Comparison of ENCODE assay signal across 8 cellular contexts in the genomic region with DNA sequence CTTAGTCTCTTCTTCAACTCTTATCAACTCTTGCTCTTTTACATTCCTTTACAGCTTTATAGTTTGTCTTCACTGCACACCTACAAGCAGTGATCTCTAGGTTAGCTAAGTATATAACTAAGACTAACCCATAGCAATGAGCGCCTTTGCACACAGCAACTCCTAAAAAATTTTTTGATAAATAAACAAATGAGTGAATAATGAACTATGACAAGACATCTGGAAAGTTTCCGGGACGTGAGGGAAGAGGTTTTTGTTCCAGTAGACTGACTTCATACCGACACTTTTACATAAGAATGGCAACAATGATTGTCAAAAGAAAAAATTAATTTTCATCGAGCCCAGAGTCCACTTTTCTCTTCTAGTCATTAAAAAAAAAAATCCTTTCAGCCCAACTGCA.
DNase-seq lines count a peak whose midpoint lies in the region; ATAC-seq and TF ChIP-seq lines count a peak whose summit lies in the region.

No MANE protein-coding gene starts in this region.

- no peaks in the 10 kb centered on the region for H3K36me3 Mint-ChIP-seq in progenitor cell of endocrine pancreas (ENCODE audit: insufficient read depth)

- H3K9me3 ChIP-seq in SJCRH30 (replicated peaks) (no peaks in the 10 kb centered on the region), esophagus squamous epithelium (no peaks in the 10 kb centered on the region)

- WGBS in esophagus squamous epithelium, 2 donors: 5 to 13% methylated on average over 5 of the region's 5 CpGs

- peak overlapping the region; percentile 93 for H3K4me3 Mint-ChIP-seq in progenitor cell of endocrine pancreas (ENCODE audit: low read depth)

- ATAC-seq in HG03378 (IDR thresholded peaks at IDR 0.05; ENCODE audit: unreplicated experiment) (no peak), HG02571 (IDR thresholded peaks at IDR 0.05; ENCODE audit: unreplicated experiment) (no peak), GM18909 (IDR thresholded peaks at IDR 0.05; ENCODE audit: poor library complexity, unreplicated experiment) (no peak)

- DNase-seq in EH (ENCODE audit: low read depth) (peak; percentile 54), SJCRH30 (no peak), esophagus squamous epithelium (lab: John Stamatoyannopoulos, UW) (no peak), progenitor cell of endocrine pancreas (ENCODE audit: low spot score, unreplicated experiment) (no peak), anterior cingulate cortex (lab: John Stamatoyannopoulos, UW) (no peak)

- no peaks in the 10 kb centered on the region for H3K9me3 Mint-ChIP-seq in progenitor cell of endocrine pancreas (ENCODE audit: low read depth)

- H3K27ac Mint-ChIP-seq in progenitor cell of endocrine pancreas: peak overlapping the region; percentile 97

- TF ChIP-seq CTCF in esophagus squamous epithelium (IDR thresholded peaks at IDR 0.05): no peak
- TF ChIP-seq CTCF in progenitor cell of endocrine pancreas (IDR thresholded peaks at IDR 0.05; ENCODE audit: unreplicated experiment): no peak

- no peaks in the 10 kb centered on the region for H3K4me1 ChIP-seq in SJCRH30
- peaks cover 7 to 20% (median 7%) of the 10 kb centered on the region in 3 donors for H3K4me1 ChIP-seq in esophagus squamous epithelium

- no peak overlapping the region; the same call in 1 of the 2 replicates for H3K27ac ChIP-seq in SJCRH30
- peak overlapping the region; percentile 82 to 90 (median 90) for H3K27ac ChIP-seq in esophagus squamous epithelium

- H3K4me1 Mint-ChIP-seq in progenitor cell of endocrine pancreas (ENCODE audit: low read depth): peaks cover 16% of the 10 kb centered on the region

- TF ChIP-seq POLR2A in esophagus squamous epithelium (IDR thresholded peaks at IDR 0.05): no peak

- no peaks in the 10 kb centered on the region for H3K27me3 Mint-ChIP-seq in progenitor cell of endocrine pancreas

- peak overlapping the region; percentile 66 for H3K4me3 ChIP-seq in SJCRH30
- peak overlapping the region; percentile 55 to 74 (median 64) for H3K4me3 ChIP-seq in esophagus squamous epithelium

- no peaks in the 10 kb centered on the region for H3K36me3 ChIP-seq in SJCRH30
- peaks cover 0 to 4% (median 0%) of the 10 kb centered on the region in 3 donors for H3K36me3 ChIP-seq in esophagus squamous epithelium

- intact Hi-C loops in esophagus squamous epithelium (cut with DNase I): no loop called here

- no peaks in the 10 kb centered on the region for H3K27me3 ChIP-seq in SJCRH30
- no peaks in the 10 kb centered on the region for H3K27me3 ChIP-seq in esophagus squamous epithelium
